ENCODE assay signal across 7 cellular contexts in the genomic region with DNA sequence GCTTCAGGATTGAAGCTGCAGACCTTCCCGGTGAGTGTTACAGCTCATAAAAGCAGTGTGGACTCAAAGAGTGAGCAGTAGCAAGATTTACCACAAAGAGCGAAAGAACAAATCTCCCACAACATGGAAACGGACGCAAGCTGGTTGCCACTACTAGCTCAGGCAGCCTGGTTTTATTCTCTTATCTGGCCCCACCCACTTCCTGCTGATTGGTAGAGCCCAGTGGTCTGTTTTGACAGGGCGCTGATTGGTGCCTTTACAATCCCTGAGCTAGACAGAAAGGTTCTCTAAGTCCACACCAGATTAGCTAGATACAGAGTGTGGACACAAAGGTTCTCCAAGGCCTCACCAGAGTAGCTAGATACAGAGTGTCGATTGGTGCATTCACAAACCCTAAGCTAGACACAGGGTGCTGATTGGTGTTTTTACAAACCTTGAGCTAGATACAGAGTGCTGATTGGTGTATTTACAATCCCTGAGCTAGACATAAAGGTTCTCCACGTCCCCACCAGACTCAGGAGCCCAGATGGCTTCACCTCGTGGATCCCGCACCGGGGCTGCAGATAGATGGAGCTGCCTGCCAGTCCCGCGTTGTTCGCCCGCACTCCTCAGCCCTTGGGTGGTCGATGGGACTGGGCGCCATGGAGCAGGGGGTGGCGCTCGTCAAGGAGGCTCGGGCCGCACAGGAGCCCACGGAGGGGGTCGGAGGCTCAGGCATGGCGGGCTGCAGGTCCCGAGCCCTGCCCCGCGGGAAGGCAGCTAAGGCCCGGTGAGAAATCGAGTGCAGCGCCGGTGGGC.
A peak's percentile ranks its signal among the peaks of the same experiment; 100 is the strongest.
DNase-seq lines count a peak whose midpoint lies in the region; ATAC-seq, FAIRE-seq and TF ChIP-seq lines count a peak whose summit lies in the region.
"Not testable (repeated sequence)": the region's sequence is repeated elsewhere in the genome, so short reads cannot be mapped to it uniquely, and the experiment has no call there.

No MANE protein-coding gene starts in this region.

- not testable (repeated sequence) for BruUV-seq in K562 (replicated peaks; lab: Mats Ljungman, UMichigan)

- not testable (repeated sequence) for H3K4me1 ChIP-seq in GM23338 (ENCODE audit: insufficient read depth); heart right ventricle
- H3K4me1 ChIP-seq in SJSA1 (replicated peaks) (peaks cover 12% of the 10 kb centered on the region), K562 (replicated peaks in 1 of 2; ENCODE audit: control insufficient read depth in 2 of 2, insufficient read depth in 2 of 2, low read length in 2 of 2) (peaks cover 0 to 19% of the 10 kb centered on the region in 2 experiments; a peak in 3 of 5 replicates)

- H4K20me1 ChIP-seq in GM23338 (replicated peaks; ENCODE audit: insufficient read depth); K562 (replicated peaks; ENCODE audit: control insufficient read depth, insufficient read depth, low read length): not testable (repeated sequence)

- not testable (repeated sequence) for H3K27ac ChIP-seq in GM23338 (ENCODE audit: low read depth); heart right ventricle
- H3K27ac ChIP-seq in SJSA1 (peak overlapping the region; percentile 26; the same call in 1 of the 2 replicates), K562 (ENCODE audit: extremely low read depth, low read depth, low read length) (peak overlapping the region; percentile 53; the same call in 1 of the 3 replicates)

- in situ Hi-C loops in K562 (cut with MboI): not testable (repeated sequence)

- not testable (repeated sequence) for H3K4me1 Mint-ChIP-seq in GM23338; activated CD8-positive, alpha-beta T cell treated with anti-CD3 and anti-CD28 coated beads, Interleukin-2, amount 10 ng/mL, durations not matched to agents 7 days and 5 days (ENCODE audit: low read depth); naive thymus-derived CD8-positive, alpha-beta T cell; stimulated activated memory B cell treated with anti-CD40 and anti-IgM and Interleukin-4, amounts not matched to agents 10 μg/mL and 1 μg/mL and 100 μg/mL, for 72 hours

- POLR2A ChIA-PET in activated CD8-positive, alpha-beta T cell treated with anti-CD3 and anti-CD28 coated beads, Interleukin-2, amount 10 ng/mL, durations not matched to agents 7 days and 5 days (lab: Charles Lee): interaction anchor here (0.6 kb wide), 1 partner anchor 333 kb away, joined by 3 read pairs; no protein-coding TSS in a partner anchor
- POLR2A ChIA-PET in K562 (lab: Yijun Ruan, JAX): not testable (repeated sequence)
- POLR2A ChIA-PET in naive thymus-derived CD8-positive, alpha-beta T cell (lab: Charles Lee): interaction anchor here (0.7 kb wide), 1 partner anchor 399 kb away, joined by 5 read pairs; no protein-coding TSS in a partner anchor

- not testable (repeated sequence) for H3K36me3 Mint-ChIP-seq in GM23338 (ENCODE audit: low read depth); activated CD8-positive, alpha-beta T cell treated with anti-CD3 and anti-CD28 coated beads, Interleukin-2, amount 10 ng/mL, durations not matched to agents 7 days and 5 days (ENCODE audit: low read depth); naive thymus-derived CD8-positive, alpha-beta T cell; stimulated activated memory B cell treated with anti-CD40 and anti-IgM and Interleukin-4, amounts not matched to agents 10 μg/mL and 1 μg/mL and 100 μg/mL, for 72 hours

- H3K9me1 ChIP-seq in K562 (ENCODE audit: control insufficient read depth, insufficient read depth, low read length): not testable (repeated sequence)

- CTCF ChIA-PET in activated CD8-positive, alpha-beta T cell treated with anti-CD3 and anti-CD28 coated beads, Interleukin-2, amount 10 ng/mL, durations not matched to agents 7 days and 5 days (lab: Charles Lee): interaction anchor here (1.0 kb wide), 1 partner anchor 79 kb away, joined by 5 read pairs; no protein-coding TSS in a partner anchor
- CTCF ChIA-PET in K562 (lab: Yijun Ruan, JAX; ENCODE audit: low intra/inter-chr PET ratio): not testable (repeated sequence)

- not testable (repeated sequence) for H3K4me3 ChIP-seq in GM23338, SJSA1, K562
- H3K4me3 ChIP-seq in heart right ventricle: peak overlapping the region in 8 of 10 donors; percentile 19 to 46 (median 36)

- not testable (repeated sequence) for H3K9me3 Mint-ChIP-seq in GM23338; activated CD8-positive, alpha-beta T cell treated with anti-CD3 and anti-CD28 coated beads, Interleukin-2, amount 10 ng/mL, durations not matched to agents 7 days and 5 days (ENCODE audit: insufficient read depth); naive thymus-derived CD8-positive, alpha-beta T cell; stimulated activated memory B cell treated with anti-CD40 and anti-IgM and Interleukin-4, amounts not matched to agents 10 μg/mL and 1 μg/mL and 100 μg/mL, for 72 hours

- not testable (repeated sequence) for TF ChIP-seq CTCF in GM23338 (conservative IDR thresholded peaks at IDR 0.05; ENCODE audit: low read depth in 2 of 2); K562 (IDR thresholded peaks at IDR 0.05 in 2 of 3, conservative IDR thresholded peaks at IDR 0.05 in 1 of 3; ENCODE audit: insufficient read depth in 2 of 3, low read depth in 1 of 3, low read length in 3 of 3); heart right ventricle (IDR thresholded peaks at IDR 0.05)

- not testable (repeated sequence) for H3K36me3 ChIP-seq in GM23338 (ENCODE audit: insufficient read depth); SJSA1; K562 (ENCODE audit: control insufficient read depth, insufficient read depth, low read length); heart right ventricle

- not testable (repeated sequence) for DNase-seq in GM23338 (ENCODE audit: low spot score); SJSA1 (ENCODE audit: low read depth in 1 of 2, low spot score in 2 of 2); activated CD8-positive, alpha-beta T cell treated with anti-CD3 and anti-CD28 coated beads, Interleukin-2, amount 10 ng/mL, durations not matched to agents 7 days and 5 days; K562 (ENCODE audit: extremely low read depth in 1 of 4, low spot score in 3 of 4); heart right ventricle
- peak in 1 of 10 donors; percentile 2 for DNase-seq in naive thymus-derived CD8-positive, alpha-beta T cell

- intact Hi-C loops in K562 (cut with micrococcal nuclease); heart right ventricle (cut with DNase I): not testable (repeated sequence)

- H3K9me2 ChIP-seq in GM23338 (ENCODE audit: insufficient read depth): not testable (repeated sequence)

- not testable (repeated sequence) for ATAC-seq in GM23338; activated CD8-positive, alpha-beta T cell treated with anti-CD3 and anti-CD28 coated beads, Interleukin-2, amount 10 ng/mL, durations not matched to agents 7 days and 5 days; K562; heart right ventricle; naive thymus-derived CD8-positive, alpha-beta T cell; stimulated activated memory B cell treated with anti-CD40 and anti-IgM and Interleukin-4, amounts not matched to agents 10 μg/mL and 1 μg/mL and 100 μg/mL, for 72 hours

- WGBS in K562 (ENCODE audit: insufficient coverage, low coverage, missing lambda C conversion rate): 98% methylated on average over 12 of the region's 30 CpGs
- 69 to 71% methylated on average over 23 to 30 of the region's 30 CpGs for WGBS in heart right ventricle, 2 donors

- not testable (repeated sequence) for FAIRE-seq in K562 (lab: Jason Lieb, UNC)

- H3K4me2 ChIP-seq in GM23338; K562 (ENCODE audit: insufficient read depth, low read length): not testable (repeated sequence)

- H3K9me3 ChIP-seq in SJSA1 (replicated peaks); K562 (replicated peaks; ENCODE audit: control insufficient read depth, insufficient read depth, low read depth, low read length); heart right ventricle: not testable (repeated sequence)

- H2AFZ ChIP-seq in GM23338: peak overlapping the region; percentile 54
- H2AFZ ChIP-seq in K562 (ENCODE audit: low read depth, low read length): not testable (repeated sequence)

- H3K4me3 Mint-ChIP-seq in GM23338: not testable (repeated sequence)
- peak overlapping the region; percentile 31 for H3K4me3 Mint-ChIP-seq in activated CD8-positive, alpha-beta T cell treated with anti-CD3 and anti-CD28 coated beads, Interleukin-2, amount 10 ng/mL, durations not matched to agents 7 days and 5 days
- peak overlapping the region in 9 of 10 donors; percentile 40 to 77 (median 59) for H3K4me3 Mint-ChIP-seq in naive thymus-derived CD8-positive, alpha-beta T cell
- H3K4me3 Mint-ChIP-seq in stimulated activated memory B cell treated with anti-CD40 and anti-IgM and Interleukin-4, amounts not matched to agents 10 μg/mL and 1 μg/mL and 100 μg/mL, for 72 hours: peak overlapping the region; percentile 66

- TF ChIP-seq RAD21 in K562 (CRISPR knock-in tag; conservative IDR thresholded peaks at IDR 0.05 in 1 of 2, IDR thresholded peaks at IDR 0.05 in 1 of 2): not testable (repeated sequence)

- not testable (repeated sequence) for H3K27me3 Mint-ChIP-seq in GM23338 (ENCODE audit: insufficient read depth, low read depth, poor library complexity); activated CD8-positive, alpha-beta T cell treated with anti-CD3 and anti-CD28 coated beads, Interleukin-2, amount 10 ng/mL, durations not matched to agents 7 days and 5 days (ENCODE audit: low read depth)
- peaks cover 0 to 11% (median 6%) of the 10 kb centered on the region in 5 donors for H3K27me3 Mint-ChIP-seq in naive thymus-derived CD8-positive, alpha-beta T cell
- H3K27me3 Mint-ChIP-seq in stimulated activated memory B cell treated with anti-CD40 and anti-IgM and Interleukin-4, amounts not matched to agents 10 μg/mL and 1 μg/mL and 100 μg/mL, for 72 hours: peaks cover 29% of the 10 kb centered on the region

- TF ChIP-seq POLR2A in K562 (conservative IDR thresholded peaks at IDR 0.05): not testable (repeated sequence)

- not testable (repeated sequence) for H3K79me2 ChIP-seq in GM23338 (replicated peaks; ENCODE audit: insufficient read depth); K562 (ENCODE audit: control insufficient read depth, insufficient read depth, low read length)

- not testable (repeated sequence) for TF ChIP-seq EP300 in K562 (IDR thresholded peaks at IDR 0.05; ENCODE audit: low read length)

- H3K27ac Mint-ChIP-seq in GM23338; activated CD8-positive, alpha-beta T cell treated with anti-CD3 and anti-CD28 coated beads, Interleukin-2, amount 10 ng/mL, durations not matched to agents 7 days and 5 days; stimulated activated memory B cell treated with anti-CD40 and anti-IgM and Interleukin-4, amounts not matched to agents 10 μg/mL and 1 μg/mL and 100 μg/mL, for 72 hours: not testable (repeated sequence)
- H3K27ac Mint-ChIP-seq in naive thymus-derived CD8-positive, alpha-beta T cell: peak overlapping the region in 1 of 10 donors; percentile 46

- not testable (repeated sequence) for H3F3A ChIP-seq in GM23338 (replicated peaks; ENCODE audit: low read depth)

- H3K9ac ChIP-seq in K562 (ENCODE audit: insufficient read depth in 1 of 2, low read depth in 2 of 2, low read length in 2 of 2): not testable (repeated sequence)

- not testable (repeated sequence) for H3K27me3 ChIP-seq in GM23338 (ENCODE audit: insufficient read depth); SJSA1 (replicated peaks); K562 (ENCODE audit: control insufficient read depth in 2 of 2, insufficient read depth in 2 of 2, low read length in 2 of 2); heart right ventricle
